Comparison of ENCODE assay signal across 19 cellular contexts in the genomic region with DNA sequence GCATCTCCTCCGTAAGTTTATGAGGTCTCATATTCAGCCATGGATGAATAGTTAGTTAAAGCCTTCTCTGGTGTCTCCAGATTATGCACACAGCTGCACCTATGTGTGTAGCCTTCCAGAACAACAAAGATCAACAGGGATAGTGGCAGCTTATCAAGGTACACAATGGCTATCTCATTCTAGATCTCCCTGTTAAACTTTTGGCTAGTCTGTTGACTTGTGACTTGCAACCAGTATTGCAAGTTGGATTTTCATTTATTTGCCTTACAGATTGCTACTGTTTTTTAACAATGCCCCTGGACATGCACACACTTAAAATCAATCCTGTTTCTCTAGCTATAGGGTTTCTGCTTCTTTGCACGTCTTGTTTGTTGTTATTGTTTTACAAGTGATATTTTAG.
"Had no signal": no experiment of that assay in that cellular context is flagged by ENCODE, and none has a peak within 500 bp of the region (broad histone marks: within the 10 kb centered on the region; RNA-seq: fewer than 3 reads in every experiment).

No MANE protein-coding gene starts in this region.

- H3K27ac ChIP-seq: brain microvascular endothelial cell, cardiac muscle cell, PC-9, SK-N-MC, WERI-Rb-1 had no signal

- H3K36me3 ChIP-seq: brain microvascular endothelial cell, cardiac muscle cell, WERI-Rb-1 had no signal

- DNase-seq: activated CD4-positive, alpha-beta T cell treated with anti-CD3 and anti-CD28 coated beads for 36 hours; activated CD4-positive, alpha-beta T cell treated with anti-CD3 and anti-CD28 coated beads, Interleukin-2, amount 50 U/mL, for 1 hour; activated CD8-positive, alpha-beta memory T cell treated with anti-CD3 and anti-CD28 coated beads, Interleukin-2, amount 50 U/mL, for 4 hours; activated CD8-positive, alpha-beta T cell treated with anti-CD3 and anti-CD28 coated beads for 36 hours; activated gamma-delta T cell treated with Interleukin-2 at 50 U/mL for 16 hours; activated naive CD4-positive, alpha-beta T cell treated with anti-CD3 and anti-CD28 coated beads, Interleukin-2, amount 10 ng/mL, durations not matched to agents 7 days and 5 days; activated naive CD8-positive, alpha-beta T cell treated with anti-CD3 and anti-CD28 coated beads for 36 hours; activated T-cell treated with anti-CD3 and anti-CD28 coated beads, Interleukin-2, amount 50 U/mL, for 72 hours; brain microvascular endothelial cell; KG1; NCI-H1092; NCI-H2081 treated with DMSO at 0.1 percent for 48 hours; NCI-H69; PC-9; SHP77 treated with DMSO at 0.1 percent for 48 hours; T-helper 1 cell; WERI-Rb-1 had no signal

- H3K27me3 ChIP-seq: brain microvascular endothelial cell, cardiac muscle cell had no signal

- H3K4me3 ChIP-seq: cardiac muscle cell, PC-9, SK-N-MC had no signal
